1 cellular context compared by ENCODE assay signal in the genomic region with DNA sequence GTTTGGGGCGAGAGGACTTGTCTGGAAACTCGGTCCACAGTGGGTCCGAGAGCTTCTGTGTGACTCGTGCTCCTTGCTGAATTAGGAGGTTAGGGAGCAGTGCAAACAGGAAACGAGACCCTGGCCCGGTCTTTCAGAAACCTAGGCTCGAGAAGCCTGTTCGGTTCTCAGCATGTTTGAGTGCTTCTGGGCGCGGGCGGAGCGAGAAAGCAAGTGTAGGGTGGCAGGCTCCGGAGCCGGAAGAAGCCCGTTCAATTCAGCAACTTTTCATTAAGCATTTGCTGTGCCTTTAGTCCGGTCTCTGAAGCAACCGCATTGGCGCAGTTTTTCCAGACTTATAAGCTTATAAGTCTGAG.
TF ChIP-seq lines count a peak whose summit lies in the region.

No MANE protein-coding gene starts in this region.

TF ChIP-seq in IMR-90, 13 proteins besides CTCF, POLR2A, EP300 and RAD21:
- TF ChIP-seq NFE2L2 (IDR thresholded peaks at IDR 0.05; ENCODE audit: low read depth, low read length), result no peak
- no peak for TF ChIP-seq MAZ (IDR thresholded peaks at IDR 0.05; ENCODE audit: borderline replicate concordance, low read depth, low read length)
- TF ChIP-seq FOS (IDR thresholded peaks at IDR 0.05; ENCODE audit: low read depth, low read length), result no peak
- TF ChIP-seq MAFK (IDR thresholded peaks at IDR 0.05; ENCODE audit: low read depth, low read length), result no peak
- no peak for TF ChIP-seq RFX5 (IDR thresholded peaks at IDR 0.05; ENCODE audit: low read depth, low read length)
- no peak for TF ChIP-seq BHLHE40 (IDR thresholded peaks at IDR 0.05; ENCODE audit: low read depth, low read length)
- no peak for TF ChIP-seq RCOR1 (IDR thresholded peaks at IDR 0.05; ENCODE audit: insufficient replicate concordance, low read length)
- TF ChIP-seq SMC3 (IDR thresholded peaks at IDR 0.05; ENCODE audit: low read depth, low read length), result no peak
- TF ChIP-seq MXI1 (IDR thresholded peaks at IDR 0.05; ENCODE audit: borderline replicate concordance, low read depth, low read length), result no peak
- TF ChIP-seq CHD1 (IDR thresholded peaks at IDR 0.05; ENCODE audit: low read depth, low read length), result no peak
- TF ChIP-seq CEBPB (IDR thresholded peaks at IDR 0.05; ENCODE audit: low read depth, low read length), result no peak
- TF ChIP-seq, protein P1, sequence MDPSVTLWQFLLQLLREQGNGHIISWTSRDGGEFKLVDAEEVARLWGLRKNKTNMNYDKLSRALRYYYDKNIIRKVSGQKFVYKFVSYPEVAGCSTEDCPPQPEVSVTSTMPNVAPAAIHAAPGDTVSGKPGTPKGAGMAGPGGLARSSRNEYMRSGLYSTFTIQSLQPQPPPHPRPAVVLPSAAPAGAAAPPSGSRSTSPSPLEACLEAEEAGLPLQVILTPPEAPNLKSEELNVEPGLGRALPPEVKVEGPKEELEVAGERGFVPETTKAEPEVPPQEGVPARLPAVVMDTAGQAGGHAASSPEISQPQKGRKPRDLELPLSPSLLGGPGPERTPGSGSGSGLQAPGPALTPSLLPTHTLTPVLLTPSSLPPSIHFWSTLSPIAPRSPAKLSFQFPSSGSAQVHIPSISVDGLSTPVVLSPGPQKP (IDR thresholded peaks at IDR 0.05; ENCODE audit: borderline replicate concordance, low read depth, low read length), result no peak
- TF ChIP-seq, protein P2, sequence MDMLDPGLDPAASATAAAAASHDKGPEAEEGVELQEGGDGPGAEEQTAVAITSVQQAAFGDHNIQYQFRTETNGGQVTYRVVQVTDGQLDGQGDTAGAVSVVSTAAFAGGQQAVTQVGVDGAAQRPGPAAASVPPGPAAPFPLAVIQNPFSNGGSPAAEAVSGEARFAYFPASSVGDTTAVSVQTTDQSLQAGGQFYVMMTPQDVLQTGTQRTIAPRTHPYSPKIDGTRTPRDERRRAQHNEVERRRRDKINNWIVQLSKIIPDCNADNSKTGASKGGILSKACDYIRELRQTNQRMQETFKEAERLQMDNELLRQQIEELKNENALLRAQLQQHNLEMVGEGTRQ (IDR thresholded peaks at IDR 0.05; ENCODE audit: low read depth, low read length), result no peak
